ENCODE assay signal across 8 cellular contexts in the genomic region with DNA sequence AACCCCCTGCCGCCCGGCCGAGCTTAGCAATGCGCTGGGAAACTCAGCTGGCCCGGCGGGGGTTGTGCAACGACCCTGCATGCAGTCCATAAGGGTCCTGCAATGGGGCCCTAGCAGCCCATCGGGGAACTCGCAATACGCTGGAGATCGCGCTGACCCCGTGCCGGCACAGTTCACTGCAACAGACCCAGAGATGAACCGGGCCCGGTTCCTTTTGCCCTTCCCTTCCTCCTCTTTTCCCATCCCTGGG.
DNase-seq lines count a peak whose midpoint lies in the region; ATAC-seq lines count a peak whose summit lies in the region.

No MANE protein-coding gene starts in this region.

- H3K4me1 ChIP-seq in iPS-20b (ENCODE audit: insufficient read depth, low read length), result peaks cover 4% of the 10 kb centered on the region; the same call in 1 of the 2 replicates

- no peaks in the 10 kb centered on the region for H3K9me3 Mint-ChIP-seq in activated naive CD4-positive, alpha-beta T cell treated with anti-CD3 and anti-CD28 coated beads, Interleukin-2, amount 50 U/mL, for 24 hours

- H3K9me3 ChIP-seq in iPS-20b (ENCODE audit: insufficient read depth, low read depth, low read length), result no peaks in the 10 kb centered on the region

- peak; percentile 6 for ATAC-seq in GM18520 (IDR thresholded peaks at IDR 0.05; ENCODE audit: unreplicated experiment)
- peak; percentile 6 for ATAC-seq in HG02885 (IDR thresholded peaks at IDR 0.05; ENCODE audit: poor library complexity, unreplicated experiment)

- peaks cover 14% of the 10 kb centered on the region for H3K36me3 Mint-ChIP-seq in activated naive CD4-positive, alpha-beta T cell treated with anti-CD3 and anti-CD28 coated beads, Interleukin-2, amount 50 U/mL, for 24 hours

- H3K4me3 Mint-ChIP-seq in activated naive CD4-positive, alpha-beta T cell treated with anti-CD3 and anti-CD28 coated beads, Interleukin-2, amount 50 U/mL, for 24 hours, result peak overlapping the region; percentile 94

- H3K4me3 ChIP-seq in iPS-20b (ENCODE audit: low read length), result peak overlapping the region; percentile 97

- DNase-seq in superior temporal gyrus (ENCODE audit: extremely low spot score) (peak; percentile 19), DMS153 treated with DMSO at 0.1 percent for 48 hours (lab: John Stamatoyannopoulos, UW; ENCODE audit: unreplicated experiment) (no peak), NCI-H1436 (lab: John Stamatoyannopoulos, UW) (no peak), HuH-7 (ENCODE audit: low spot score) (no peak)

- H3K9ac ChIP-seq in iPS-20b (ENCODE audit: low read depth, low read length), result peak overlapping the region; percentile 88

- H3K27ac ChIP-seq in iPS-20b (ENCODE audit: low read length), result peak overlapping the region; percentile 20

- H3K27me3 ChIP-seq in iPS-20b (ENCODE audit: insufficient read depth, low read length), result no peaks in the 10 kb centered on the region

- H3K36me3 ChIP-seq in iPS-20b (ENCODE audit: insufficient read depth, low read depth, low read length), result peaks cover 55% of the 10 kb centered on the region

- H3K4me1 Mint-ChIP-seq in activated naive CD4-positive, alpha-beta T cell treated with anti-CD3 and anti-CD28 coated beads, Interleukin-2, amount 50 U/mL, for 24 hours, result peaks cover 64% of the 10 kb centered on the region

- H3K27me3 Mint-ChIP-seq in activated naive CD4-positive, alpha-beta T cell treated with anti-CD3 and anti-CD28 coated beads, Interleukin-2, amount 50 U/mL, for 24 hours, result no peaks in the 10 kb centered on the region

- H3K27ac Mint-ChIP-seq in activated naive CD4-positive, alpha-beta T cell treated with anti-CD3 and anti-CD28 coated beads, Interleukin-2, amount 50 U/mL, for 24 hours, result peak overlapping the region; percentile 93
